17 cellular contexts compared by ENCODE assay signal in the genomic region with DNA sequence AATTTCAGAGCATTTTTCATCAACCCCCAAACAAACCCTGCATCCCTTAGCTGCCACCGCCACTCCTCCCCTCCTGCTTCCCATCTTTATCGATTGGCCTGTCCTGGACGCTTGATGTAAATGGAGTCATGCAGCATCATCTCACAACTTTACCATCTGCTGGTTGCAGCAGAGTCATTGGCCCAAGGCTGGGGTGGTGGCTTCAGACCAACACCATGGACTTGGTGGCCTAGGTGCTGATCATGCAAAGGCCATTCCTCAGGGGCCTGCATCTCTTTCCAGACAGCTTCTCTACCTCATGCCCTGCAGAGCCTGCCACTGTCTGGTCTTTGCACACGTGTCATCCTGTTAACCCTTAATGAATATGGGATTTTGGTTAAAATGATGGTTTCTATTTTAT.
DNase-seq lines count a peak whose midpoint lies in the region; TF ChIP-seq lines count a peak whose summit lies in the region.
"Had no signal": no experiment of that assay in that cellular context is flagged by ENCODE, and none has a peak within 500 bp of the region (broad histone marks: within the 10 kb centered on the region; RNA-seq: fewer than 3 reads in every experiment).

No MANE protein-coding gene starts in this region.

- no peaks in the 10 kb centered on the region for H3K36me3 Mint-ChIP-seq in activated CD4-positive, alpha-beta memory T cell treated with anti-CD3 and anti-CD28 coated beads for 36 hours
- no peaks in the 10 kb centered on the region for H3K36me3 Mint-ChIP-seq in activated CD4-positive, alpha-beta memory T cell treated with anti-CD3 and anti-CD28 coated beads, Interleukin-2, amount 10 ng/mL, durations not matched to agents 7 days and 5 days (ENCODE audit: low read depth)
- H3K36me3 Mint-ChIP-seq in CD8-positive, alpha-beta memory T cell, result no peaks in the 10 kb centered on the region
- H3K36me3 Mint-ChIP-seq in chondrocyte (ENCODE audit: low read depth) (no peaks in the 10 kb centered on the region), nephron progenitor cell (ENCODE audit: low read depth) (no peaks in the 10 kb centered on the region)

- H3K9me3 ChIP-seq in CD8-positive, alpha-beta memory T cell (ENCODE audit: low read length), result no peaks in the 10 kb centered on the region
- H3K9me3 ChIP-seq: esophagus muscularis mucosa, left lung had no signal

- no peaks in the 10 kb centered on the region for H3K9me3 Mint-ChIP-seq in activated CD4-positive, alpha-beta memory T cell treated with anti-CD3 and anti-CD28 coated beads for 36 hours
- no peaks in the 10 kb centered on the region for H3K9me3 Mint-ChIP-seq in activated CD4-positive, alpha-beta memory T cell treated with anti-CD3 and anti-CD28 coated beads, Interleukin-2, amount 10 ng/mL, durations not matched to agents 7 days and 5 days
- no peaks in the 10 kb centered on the region for H3K9me3 Mint-ChIP-seq in CD8-positive, alpha-beta memory T cell
- H3K9me3 Mint-ChIP-seq in chondrocyte (ENCODE audit: low read depth) (no peaks in the 10 kb centered on the region), nephron progenitor cell (no peaks in the 10 kb centered on the region)

- peaks cover 68% of the 10 kb centered on the region for H3K4me1 Mint-ChIP-seq in activated CD4-positive, alpha-beta memory T cell treated with anti-CD3 and anti-CD28 coated beads for 36 hours (ENCODE audit: low read depth)
- H3K4me1 Mint-ChIP-seq in activated CD4-positive, alpha-beta memory T cell treated with anti-CD3 and anti-CD28 coated beads, Interleukin-2, amount 10 ng/mL, durations not matched to agents 7 days and 5 days, result peaks cover 63% of the 10 kb centered on the region
- peaks cover 74 to 93% (median 86%) of the 10 kb centered on the region in 3 donors for H3K4me1 Mint-ChIP-seq in CD8-positive, alpha-beta memory T cell
- peaks cover 48% of the 10 kb centered on the region for H3K4me1 Mint-ChIP-seq in chondrocyte (ENCODE audit: low read depth)
- H3K4me1 Mint-ChIP-seq in nephron progenitor cell, result peaks cover 58% of the 10 kb centered on the region

- no peaks in the 10 kb centered on the region for H3K27me3 ChIP-seq in CD8-positive, alpha-beta memory T cell (ENCODE audit: insufficient read depth, low read length, poor library complexity, severe bottlenecking)
- H3K27me3 ChIP-seq: esophagus muscularis mucosa, left lung had no signal

- H3K4me3 ChIP-seq in CD8-positive, alpha-beta memory T cell (ENCODE audit: low read length), result no peak overlapping the region
- H3K4me3 ChIP-seq: esophagus muscularis mucosa, left lung had no signal

- H3K27me3 Mint-ChIP-seq in activated CD4-positive, alpha-beta memory T cell treated with anti-CD3 and anti-CD28 coated beads for 36 hours, result no peaks in the 10 kb centered on the region
- H3K27me3 Mint-ChIP-seq in activated CD4-positive, alpha-beta memory T cell treated with anti-CD3 and anti-CD28 coated beads, Interleukin-2, amount 10 ng/mL, durations not matched to agents 7 days and 5 days, result no peaks in the 10 kb centered on the region
- peaks cover 0 to 1% of the 10 kb centered on the region in 2 donors for H3K27me3 Mint-ChIP-seq in CD8-positive, alpha-beta memory T cell
- H3K27me3 Mint-ChIP-seq in chondrocyte (ENCODE audit: low read depth), result no peaks in the 10 kb centered on the region
- peaks cover 10% of the 10 kb centered on the region for H3K27me3 Mint-ChIP-seq in nephron progenitor cell (ENCODE audit: low read depth, poor library complexity)

- H3K36me3 ChIP-seq in CD8-positive, alpha-beta memory T cell (ENCODE audit: insufficient read depth, low read length), result no peaks in the 10 kb centered on the region
- H3K36me3 ChIP-seq: esophagus muscularis mucosa, left lung had no signal

- intact Hi-C loops in activated CD4-positive, alpha-beta memory T cell treated with anti-CD3 and anti-CD28 coated beads for 36 hours (cut with micrococcal nuclease), result loop anchor here (10.0 kb wide), 2 partner anchors 69 to 101 kb away; no protein-coding TSS in a partner anchor

- TF ChIP-seq CTCF in chondrocyte (IDR thresholded peaks at IDR 0.05) (no peak), nephron progenitor cell (IDR thresholded peaks at IDR 0.05) (no peak)

- CTCF ChIA-PET in activated CD4-positive, alpha-beta memory T cell treated with anti-CD3 and anti-CD28 coated beads for 36 hours (lab: Charles Lee), result no interaction called here
- CTCF ChIA-PET in activated CD4-positive, alpha-beta memory T cell treated with anti-CD3 and anti-CD28 coated beads, Interleukin-2, amount 10 ng/mL, durations not matched to agents 7 days and 5 days (lab: Charles Lee), result no interaction called here
- CTCF ChIA-PET in CD8-positive, alpha-beta memory T cell (lab: Charles Lee), result no interaction called here

- POLR2A ChIA-PET in activated CD4-positive, alpha-beta memory T cell treated with anti-CD3 and anti-CD28 coated beads for 36 hours (lab: Charles Lee), result no interaction called here
- POLR2A ChIA-PET in activated CD4-positive, alpha-beta memory T cell treated with anti-CD3 and anti-CD28 coated beads, Interleukin-2, amount 10 ng/mL, durations not matched to agents 7 days and 5 days (lab: Charles Lee), result no interaction called here
- POLR2A ChIA-PET in CD8-positive, alpha-beta memory T cell (lab: Charles Lee), result no interaction called here

- no peak overlapping the region for H3K4me3 Mint-ChIP-seq in activated CD4-positive, alpha-beta memory T cell treated with anti-CD3 and anti-CD28 coated beads for 36 hours
- H3K4me3 Mint-ChIP-seq in activated CD4-positive, alpha-beta memory T cell treated with anti-CD3 and anti-CD28 coated beads, Interleukin-2, amount 10 ng/mL, durations not matched to agents 7 days and 5 days, result no peak overlapping the region
- peak overlapping the region in 4 of 7 donors; percentile 9 to 63 (median 32) for H3K4me3 Mint-ChIP-seq in CD8-positive, alpha-beta memory T cell
- H3K4me3 Mint-ChIP-seq in chondrocyte (ENCODE audit: unreplicated experiment), result no peak overlapping the region
- H3K4me3 Mint-ChIP-seq in nephron progenitor cell, result no peak overlapping the region

- H3K4me1 ChIP-seq in CD8-positive, alpha-beta memory T cell (ENCODE audit: insufficient read depth, low read length), result peaks cover 68% of the 10 kb centered on the region

- no peak for DNase-seq in activated CD4-positive, alpha-beta memory T cell treated with anti-CD3 and anti-CD28 coated beads for 36 hours
- DNase-seq in activated CD4-positive, alpha-beta memory T cell treated with anti-CD3 and anti-CD28 coated beads, Interleukin-2, amount 10 ng/mL, durations not matched to agents 7 days and 5 days, result no peak
- no peak for DNase-seq in CD8-positive, alpha-beta memory T cell
- DNase-seq in chondrocyte (ENCODE audit: low spot score) (peak; percentile 26), nephron progenitor cell (no peak), D341Med (ENCODE audit: low spot score) (no peak), OCI-M1 (lab: John Stamatoyannopoulos, UW) (no peak)
- no peak for DNase-seq in NK-92 treated with Interleukin-12 subunit alpha and Interleukin-12 subunit beta, amount 100 ng/mL, for 24 hours (lab: John Stamatoyannopoulos, UW)
- DNase-seq: activated gamma-delta T cell; C1 segment of cervical spinal cord; effector CD8-positive, alpha-beta T cell; GDM1; NCI-H1105 treated with DMSO at 0.1 percent for 48 hours; NCI-H2081; stimulated activated CD4-positive, alpha-beta T cell treated with anti-CD3 and anti-CD28 coated beads, Interleukin-12 subunit alpha, Interleukin-12 subunit beta, amount 100 ng/mL, for 4 hours had no signal

- peak overlapping the region; percentile 69 for H3K27ac Mint-ChIP-seq in activated CD4-positive, alpha-beta memory T cell treated with anti-CD3 and anti-CD28 coated beads for 36 hours
- H3K27ac Mint-ChIP-seq in activated CD4-positive, alpha-beta memory T cell treated with anti-CD3 and anti-CD28 coated beads, Interleukin-2, amount 10 ng/mL, durations not matched to agents 7 days and 5 days, result no peak overlapping the region
- peak overlapping the region; percentile 35 to 96 (median 86) for H3K27ac Mint-ChIP-seq in CD8-positive, alpha-beta memory T cell
- H3K27ac Mint-ChIP-seq in chondrocyte (ENCODE audit: unreplicated experiment) (no peak overlapping the region), nephron progenitor cell (peak overlapping the region; percentile 52)

- H3K27ac ChIP-seq in CD8-positive, alpha-beta memory T cell (ENCODE audit: low read depth, low read length), result no peak overlapping the region
- H3K27ac ChIP-seq: esophagus muscularis mucosa, left lung had no signal

Comparison
In these comparisons a context has a peak if more than half of its experiments do, and no peak if none do; other contexts are left out.
1. H3K27ac Mint-ChIP-seq: peak in activated CD4-positive, alpha-beta memory T cell treated with anti-CD3 and anti-CD28 coated beads for 36 hours (single experiment), CD8-positive, alpha-beta memory T cell (8 of 8) and nephron progenitor cell (single experiment); none in activated CD4-positive, alpha-beta memory T cell treated with anti-CD3 and anti-CD28 coated beads, Interleukin-2, amount 10 ng/mL, durations not matched to agents 7 days and 5 days (single experiment) and chondrocyte (single experiment).
2. H3K4me3 Mint-ChIP-seq: peak in CD8-positive, alpha-beta memory T cell (4 of 7); none in activated CD4-positive, alpha-beta memory T cell treated with anti-CD3 and anti-CD28 coated beads for 36 hours (single experiment), activated CD4-positive, alpha-beta memory T cell treated with anti-CD3 and anti-CD28 coated beads, Interleukin-2, amount 10 ng/mL, durations not matched to agents 7 days and 5 days (single experiment), chondrocyte (single experiment) and nephron progenitor cell (single experiment).